30 cellular contexts compared by ENCODE assay signal in genomic region chr18:43393174-43393573, GRCh38.
A peak's percentile ranks its signal among the peaks of the same experiment; 100 is the strongest.
DNase-seq lines count a peak whose midpoint lies in the region; ATAC-seq, FAIRE-seq and TF ChIP-seq lines count a peak whose summit lies in the region.
"Had no signal": no experiment of that assay in that cellular context is flagged by ENCODE, and none has a peak within 500 bp of the region (broad histone marks: within the 10 kb centered on the region; RNA-seq: fewer than 3 reads in every experiment).

No MANE protein-coding gene starts in this region.

- H3K9me3 ChIP-seq in psoas muscle (no peaks in the 10 kb centered on the region), HepG2 (ENCODE audit: low read length) (no peaks in the 10 kb centered on the region)
- H3K9me3 ChIP-seq: BLaER1 treated with 17β-estradiol and CSF1 and Interleukin-3, amounts not matched to agents 10 nM and 100 nM; right lobe of liver; thoracic aorta; uterus had no signal

- POLR2A ChIA-PET in HepG2 (lab: Yijun Ruan, JAX): no interaction called here

- no peak overlapping the region for H3K4me3 Mint-ChIP-seq in CD14-positive monocyte
- H3K4me3 Mint-ChIP-seq: central memory CD8-positive, alpha-beta T cell; H9; nephron progenitor cell had no signal

- H3K27me3 Mint-ChIP-seq in CD14-positive monocyte (ENCODE audit: low read depth in 3 of 3): no peaks in the 10 kb centered on the region
- H3K27me3 Mint-ChIP-seq: central memory CD8-positive, alpha-beta T cell had no signal

- H4K20me1 ChIP-seq in HepG2 (ENCODE audit: insufficient read depth, low read length): no peaks in the 10 kb centered on the region
- H4K20me1 ChIP-seq: BLaER1 treated with 17β-estradiol and CSF1 and Interleukin-3, amounts not matched to agents 10 nM and 100 nM had no signal

- H3K36me3 ChIP-seq in psoas muscle (ENCODE audit: insufficient read depth in 1 of 2, low read depth in 1 of 2) (no peaks in the 10 kb centered on the region), HepG2 (replicated peaks in 1 of 2; ENCODE audit: control insufficient read depth in 1 of 2, insufficient read depth in 2 of 2, low read length in 2 of 2) (no peaks in the 10 kb centered on the region)
- H3K36me3 ChIP-seq: BLaER1 treated with 17β-estradiol and CSF1 and Interleukin-3, amounts not matched to agents 10 nM and 100 nM; right lobe of liver; thoracic aorta; uterus had no signal

- TF ChIP-seq POLR2A in HepG2 (IDR thresholded peaks at IDR 0.05; ENCODE audit: insufficient read depth in 1 of 2, low read depth in 2 of 2, low read length in 2 of 2): no peak

- no TSS peak for BruUV-seq in HepG2 (replicated peaks; lab: Mats Ljungman, UMichigan)

- WGBS in psoas muscle, 3 donors: 18 to 32% (median 31%) methylated on average over 2 of the region's 2 CpGs
- 19% methylated on average over 2 of the region's 2 CpGs for WGBS in HepG2 (ENCODE audit: low lambda C conversion rate)

- DNase-seq in left ventricle myocardium superior (no peak), cardiac septum (ENCODE audit: low spot score) (no peak), fibroblast of peridontal ligament (ENCODE audit: extremely low read depth) (peak; percentile 2), CD14-positive monocyte (ENCODE audit: low spot score) (no peak), psoas muscle (no peak), HepG2 (ENCODE audit: low spot score) (no peak)
- DNase-seq: ACHN; activated CD4-positive, alpha-beta T cell treated with anti-CD3 and anti-CD28 coated beads for 48 hours; activated naive CD4-positive, alpha-beta T cell treated with anti-CD3 and anti-CD28 coated beads, Interleukin-2, amount 50 U/mL, for 16 hours; Calu3; foreskin fibroblast; H9; hippocampal formation; NCI-H1092; NCI-H2029; NCI-H510A; nephron progenitor cell; right lobe of liver; stimulated activated CD4-positive, alpha-beta T cell treated with anti-CD3 and anti-CD28 coated beads, Interleukin-15, amount 100 ng/mL, for 24 hours; stimulated activated naive CD8-positive, alpha-beta T cell treated with anti-CD3 and anti-CD28 coated beads, Interleukin-15, Interleukin-2, amounts not matched to agents 100 U/mL and 50 U/mL, for 24 hours; uterus had no signal

- intact Hi-C loops in left ventricle myocardium superior (cut with micrococcal nuclease): no loop called here
- intact Hi-C loops in cardiac septum (cut with DNase I): no loop called here
- intact Hi-C loops in CD14-positive monocyte (cut with micrococcal nuclease): no loop called here
- intact Hi-C loops in psoas muscle (cut with DNase I): no loop called here
- intact Hi-C loops in HepG2 (cut with micrococcal nuclease; ENCODE audit: unreplicated experiment): loop anchor here (10.0 kb wide), 1 partner anchor 1278 kb away; no protein-coding TSS in a partner anchor

- no peaks in the 10 kb centered on the region for H3K79me2 ChIP-seq in HepG2 (ENCODE audit: insufficient read depth, low read length)
- H3K79me2 ChIP-seq: parathyroid adenoma had no signal

- no peaks in the 10 kb centered on the region for H3K4me1 ChIP-seq in psoas muscle
- no peaks in the 10 kb centered on the region for H3K4me1 ChIP-seq in HepG2 (ENCODE audit: insufficient read depth, low read length)
- H3K4me1 ChIP-seq: parathyroid adenoma, right lobe of liver, uterus had no signal

- TF ChIP-seq RAD21 in HepG2 (CRISPR knock-in tag; IDR thresholded peaks at IDR 0.05): no peak

- no peak overlapping the region for H2AFZ ChIP-seq in HepG2 (ENCODE audit: low read length)
- H2AFZ ChIP-seq: parathyroid adenoma had no signal

- no peak overlapping the region for H3K27ac ChIP-seq in psoas muscle
- no peak overlapping the region for H3K27ac ChIP-seq in HepG2 (ENCODE audit: extremely low read length, insufficient read depth, low read length)
- H3K27ac ChIP-seq: BLaER1 treated with 17β-estradiol and CSF1 and Interleukin-3, amounts not matched to agents 10 nM and 100 nM; dorsolateral prefrontal cortex; parathyroid adenoma; right lobe of liver; thoracic aorta; uterus had no signal

- no peak overlapping the region for H3K4me3 ChIP-seq in psoas muscle
- no peak overlapping the region for H3K4me3 ChIP-seq in HepG2 (replicated peaks in 1 of 3; ENCODE audit: insufficient read depth in 1 of 3, low read depth in 2 of 3, low read length in 3 of 3)
- H3K4me3 ChIP-seq: BLaER1 treated with 17β-estradiol and CSF1 and Interleukin-3, amounts not matched to agents 10 nM and 100 nM; dorsolateral prefrontal cortex; right lobe of liver; thoracic aorta; uterus had no signal

- H3K4me2 ChIP-seq in HepG2 (ENCODE audit: low read depth, low read length): no peak overlapping the region
- H3K4me2 ChIP-seq: BLaER1 treated with 17β-estradiol and CSF1 and Interleukin-3, amounts not matched to agents 10 nM and 100 nM had no signal

- FAIRE-seq in HepG2 (lab: Jason Lieb, UNC): no peak
- FAIRE-seq: GM12891, RCC 7860 had no signal

- H3K36me3 Mint-ChIP-seq in CD14-positive monocyte: no peaks in the 10 kb centered on the region

- H3K27ac Mint-ChIP-seq in CD14-positive monocyte: no peak overlapping the region
- H3K27ac Mint-ChIP-seq: H9, nephron progenitor cell had no signal

- H3K9me3 Mint-ChIP-seq in CD14-positive monocyte: peaks cover 0 to 2% (median 0%) of the 10 kb centered on the region in 7 donors
- H3K9me3 Mint-ChIP-seq: central memory CD8-positive, alpha-beta T cell; H9; nephron progenitor cell had no signal

- CTCF ChIA-PET in HepG2 (lab: Yijun Ruan, JAX; ENCODE audit: low intra/inter-chr PET ratio, low total read pairs): no interaction called here

- no peaks in the 10 kb centered on the region for H3K4me1 Mint-ChIP-seq in CD14-positive monocyte
- H3K4me1 Mint-ChIP-seq: central memory CD8-positive, alpha-beta T cell; nephron progenitor cell had no signal

- TF ChIP-seq EP300 in HepG2 (IDR thresholded peaks at IDR 0.05; ENCODE audit: low read depth in 2 of 2, low read length in 2 of 2) (no peak), HepG2 (CRISPR knock-in tag; IDR thresholded peaks at IDR 0.05; ENCODE audit: borderline replicate concordance) (no peak)

- TF ChIP-seq CTCF in CD14-positive monocyte (IDR thresholded peaks at IDR 0.05) (no peak), psoas muscle (IDR thresholded peaks at IDR 0.05) (no peak), HepG2 (CRISPR knock-in tag; IDR thresholded peaks at IDR 0.05) (no peak)

- H3K27me3 ChIP-seq in psoas muscle (ENCODE audit: insufficient read depth in 3 of 3, low read length in 2 of 3) (no peaks in the 10 kb centered on the region), HepG2 (ENCODE audit: control insufficient read depth in 1 of 2, insufficient read depth in 2 of 2, low read length in 2 of 2) (no peaks in the 10 kb centered on the region)
- H3K27me3 ChIP-seq: BLaER1 treated with 17β-estradiol and CSF1 and Interleukin-3, amounts not matched to agents 10 nM and 100 nM; dorsolateral prefrontal cortex; right lobe of liver had no signal

- ATAC-seq in left ventricle myocardium superior (peak; percentile 77), SK-N-SH treated with all-trans-retinoic acid at 6 μM for 48 hours (peak; percentile 38; the same call in 1 of the 3 replicates), GM21619 (IDR thresholded peaks at IDR 0.05; ENCODE audit: unreplicated experiment) (no peak), psoas muscle (no peak), HepG2 (no peak)
- ATAC-seq: right lobe of liver; stimulated activated naive CD8-positive, alpha-beta T cell treated with anti-CD3 and anti-CD28 coated beads, Interleukin-15, Interleukin-2, amounts not matched to agents 100 U/mL and 50 U/mL, for 24 hours had no signal

- in situ Hi-C loops in HepG2 (cut with HindIII; ENCODE audit: extremely low pct_ligation_motif_present, low pct_unique_long_range_greater_than_20kb): no loop called here

- no peak overlapping the region for H3K9ac ChIP-seq in HepG2 (ENCODE audit: insufficient read depth, low read depth, low read length)
- H3K9ac ChIP-seq: BLaER1 treated with 17β-estradiol and CSF1 and Interleukin-3, amounts not matched to agents 10 nM and 100 nM; parathyroid adenoma had no signal

TF ChIP-seq in SK-N-SH treated with all-trans-retinoic acid at 6 μM for 48 hours, 23 proteins besides CTCF, POLR2A, EP300 and RAD21 (continues in another document):
- TF ChIP-seq ZFP3 (CRISPR knock-in tag; IDR thresholded peaks at IDR 0.05): peak; percentile 14; the same call in 1 of the 2 replicates

TF ChIP-seq in HepG2, 621 proteins besides CTCF, POLR2A, EP300 and RAD21 (continues in another document):
- TF ChIP-seq ZNF530 (CRISPR knock-in tag; IDR thresholded peaks at IDR 0.05; ENCODE audit: low read depth) (no peak), MEIS1 (CRISPR knock-in tag; IDR thresholded peaks at IDR 0.05; ENCODE audit: borderline replicate concordance) (no peak), SUZ12 (IDR thresholded peaks at IDR 0.05; ENCODE audit: low read depth, low read length) (no peak), ZNF773 (CRISPR knock-in tag; IDR thresholded peaks at IDR 0.05; ENCODE audit: borderline replicate concordance) (no peak), FOXC1 (CRISPR knock-in tag; IDR thresholded peaks at IDR 0.05; ENCODE audit: borderline replicate concordance) (no peak), HOXA3 (CRISPR knock-in tag; IDR thresholded peaks at IDR 0.05) (no peak), ZNF780A (CRISPR knock-in tag; IDR thresholded peaks at IDR 0.05) (no peak), ZNF274 (CRISPR knock-in tag; IDR thresholded peaks at IDR 0.05) (no peak), ZNF326 (CRISPR knock-in tag; IDR thresholded peaks at IDR 0.05; ENCODE audit: borderline replicate concordance) (no peak)

Comparison
In these comparisons a context has a peak if more than half of its experiments do, and no peak if none do; other contexts are left out.
1. ATAC-seq: peak in left ventricle myocardium superior (single experiment) and SK-N-SH treated with all-trans-retinoic acid at 6 μM for 48 hours (single experiment); none in GM21619 (single experiment), psoas muscle (0 of 4) and HepG2 (single experiment).